ENCODE assay signal across 9 cellular contexts in genomic region chr5:88824892-88825781, GRCh38. TPM values are rescaled to one million over a fixed set of nuclear protein-coding genes. Genes with fewer than 3 reads are reported as not detected.
DNase-seq lines count a peak whose midpoint lies in the region; ATAC-seq and TF ChIP-seq lines count a peak whose summit lies in the region.
"Had no signal": no experiment of that assay in that cellular context is flagged by ENCODE, and none has a peak within 500 bp of the region (broad histone marks: within the 10 kb centered on the region; RNA-seq: fewer than 3 reads in every experiment).

No MANE protein-coding gene starts in this region.

- H3K79me1 ChIP-seq in IMR-90 (ENCODE audit: low read depth in 1 of 2, low read length in 2 of 2): peaks cover 0 to 9% of the 10 kb centered on the region in 2 experiments; a peak in 2 of 4 replicates

- 0 out of 2 replicates have a peak overlapping the region, but pooled peaks have one; percentile 4 for H3K56ac ChIP-seq in IMR-90 (ENCODE audit: extremely low read depth, insufficient read depth, low read length)

- H3K27ac ChIP-seq in IMR-90 (ENCODE audit: insufficient read depth, low read length) (no peak overlapping the region), subcutaneous abdominal adipose tissue (ENCODE audit: low read depth, low read length) (peak overlapping the region; percentile 58)

- dilution Hi-C loops in IMR-90 (cut with HindIII; ENCODE audit: low sequenced_read_pairs, unreplicated experiment): no loop called here

- H2BK5ac ChIP-seq in IMR-90 (ENCODE audit: low read depth, low read length, poor library complexity, severe bottlenecking): no peak overlapping the region

- ATAC-seq in IMR-90 (ENCODE audit: low read depth) (0 out of 2 replicates have a peak, but pooled peaks have one; percentile 17), WTC11 (no peak), left ventricle myocardium superior (peak; percentile 71), HG03565 (IDR thresholded peaks at IDR 0.05; ENCODE audit: unreplicated experiment) (no peak)

- TF ChIP-seq CTCF in IMR-90 (conservative IDR thresholded peaks at IDR 0.05; ENCODE audit: low read depth, low read length): no peak
- TF ChIP-seq CTCF in WTC11 (IDR thresholded peaks at IDR 0.05): no peak

- H3K14ac ChIP-seq in IMR-90 (replicated peaks; ENCODE audit: low read depth, low read length): no peak overlapping the region; the same call in 1 of the 2 replicates

- H3K27ac Mint-ChIP-seq in WTC11: 0 out of 2 replicates have a peak overlapping the region, but pooled peaks have one; percentile 12

- no TSS peak for BruUV-seq in IMR-90 (replicated peaks; lab: Mats Ljungman, UMichigan)

- CTCF ChIA-PET in IMR-90 (lab: Yijun Ruan, JAX) (no interaction called here), WTC11 (lab: Charles Lee) (interaction anchor here (0.7 to 1.7 kb wide), 2 partner anchors 96 to 448 kb away, joined by 3 to 4 read pairs; no protein-coding TSS in a partner anchor), HEK293T (lab: Yijun Ruan, JAX) (interaction anchor here (0.7 to 1.2 kb wide), 2 partner anchors 12 to 95 kb away, joined by 3 read pairs; no protein-coding TSS in a partner anchor)

- H2AK9ac ChIP-seq in IMR-90 (replicated peaks; ENCODE audit: low read depth, low read length, poor library complexity): no peak overlapping the region

- peak overlapping the region in 1 of 2 experiments; percentile 53; a peak in 1 of 4 replicates for H4K8ac ChIP-seq in IMR-90 (ENCODE audit: low read depth in 2 of 2, low read length in 2 of 2)

- H3K27me3 Mint-ChIP-seq in WTC11 (ENCODE audit: low read depth): no peaks in the 10 kb centered on the region

- H3K23ac ChIP-seq in IMR-90 (ENCODE audit: low read depth, low read length): peak overlapping the region; percentile 59; the same call in 1 of the 2 replicates

- TF ChIP-seq POLR2A in IMR-90 (IDR thresholded peaks at IDR 0.05; ENCODE audit: low read depth, low read length): no peak

- peak overlapping the region; percentile 27; the same call in 1 of the 2 replicates for H2BK20ac ChIP-seq in IMR-90 (ENCODE audit: low read depth, low read length)

- peak overlapping the region; percentile 76 for H3K4me2 ChIP-seq in IMR-90 (ENCODE audit: low read depth, low read length)

- H3K36me3 ChIP-seq in IMR-90 (ENCODE audit: control insufficient read depth, insufficient read depth, low read length): no peaks in the 10 kb centered on the region
- peaks cover 0 to 10% (median 4%) of the 10 kb centered on the region in 5 donors for H3K36me3 ChIP-seq in subcutaneous abdominal adipose tissue (ENCODE audit: control insufficient read depth in 5 of 5, insufficient read depth in 5 of 5, low read length in 5 of 5)

- H3K4me3 Mint-ChIP-seq in WTC11: no peak overlapping the region

- peak overlapping the region; percentile 30; the same call in 1 of the 2 replicates for H2BK120ac ChIP-seq in IMR-90 (ENCODE audit: low read depth, low read length)

- no peaks in the 10 kb centered on the region for H4K20me1 ChIP-seq in IMR-90 (ENCODE audit: insufficient read depth, low read length)

- TF ChIP-seq RAD21 in IMR-90 (IDR thresholded peaks at IDR 0.05; ENCODE audit: low read length): no peak

- H3K9me1 ChIP-seq in IMR-90 (ENCODE audit: insufficient read depth, low read length): peaks cover 4% of the 10 kb centered on the region

- H4K91ac ChIP-seq in IMR-90 (ENCODE audit: insufficient read depth, low read depth, low read length): no peak overlapping the region

- H3K4me3 ChIP-seq in IMR-90 (ENCODE audit: insufficient read depth, low read depth, low read length) (no peak overlapping the region), subcutaneous abdominal adipose tissue (ENCODE audit: low read depth in 1 of 5, low read length in 5 of 5) (peak overlapping the region; percentile 12 to 50 (median 40))
- H3K4me3 ChIP-seq: HAP-1 had no signal

- peak; percentile 67 for DNase-seq in IMR-90
- DNase-seq in WTC11 (ENCODE audit: low spot score): no peak
- DNase-seq in left ventricle myocardium superior: no peak
- no peak for DNase-seq in CD1c-positive myeloid dendritic cell (ENCODE audit: extremely low spot score)
- no peak for DNase-seq in T-helper 2 cell
- DNase-seq in HEK293T (ENCODE audit: extremely low spot score): no peak

- H3K4me1 ChIP-seq in IMR-90 (ENCODE audit: control insufficient read depth, insufficient read depth, low read length) (peaks cover 13% of the 10 kb centered on the region), subcutaneous abdominal adipose tissue (ENCODE audit: control insufficient read depth in 5 of 5, insufficient read depth in 5 of 5, low read length in 5 of 5) (peaks cover 4 to 60% (median 23%) of the 10 kb centered on the region in 5 donors)

- H3K27me3 ChIP-seq in IMR-90 (ENCODE audit: control insufficient read depth, insufficient read depth, low read length): no peaks in the 10 kb centered on the region
- H3K27me3 ChIP-seq in subcutaneous abdominal adipose tissue (ENCODE audit: control insufficient read depth in 5 of 5, insufficient read depth in 4 of 5, low read length in 5 of 5): no peaks in the 10 kb centered on the region

- H4K5ac ChIP-seq in IMR-90 (ENCODE audit: low read depth, low read length): no peak overlapping the region

- 0 out of 2 replicates have a peak overlapping the region, but pooled peaks have one; percentile 10 for H2AK5ac ChIP-seq in IMR-90 (ENCODE audit: low read depth, low read length)

- H3K9me3 Mint-ChIP-seq in WTC11: no peaks in the 10 kb centered on the region

- peaks cover 55% of the 10 kb centered on the region for H3K4me1 Mint-ChIP-seq in WTC11

- H3K9me3 ChIP-seq in IMR-90 (ENCODE audit: control insufficient read depth, insufficient read depth, low read length) (no peaks in the 10 kb centered on the region), subcutaneous abdominal adipose tissue (ENCODE audit: control insufficient read depth in 5 of 5, low read length in 5 of 5) (no peaks in the 10 kb centered on the region)
- H3K9me3 ChIP-seq: HAP-1 had no signal

- H3K36me3 Mint-ChIP-seq in WTC11: no peaks in the 10 kb centered on the region

- H3K9ac ChIP-seq in IMR-90 (ENCODE audit: low read depth, low read length): no peak overlapping the region
- H3K9ac ChIP-seq in subcutaneous abdominal adipose tissue (ENCODE audit: low read length in 5 of 5): peak overlapping the region in 2 of 5 donors; percentile 1 to 54

- in situ Hi-C loops in IMR-90 (cut with MboI; ENCODE audit: low sequenced_read_pairs): no loop called here

- WGBS in IMR-90 (ENCODE audit: extremely low coverage in 2 of 2, insufficient read length in 1 of 2), 2 experiments: no CpG with 5 or more reads among the region's 7 CpGs

- H3K4ac ChIP-seq in IMR-90 (ENCODE audit: low read depth, low read length): peak overlapping the region; percentile 5; the same call in 1 of the 2 replicates

- POLR2A ChIA-PET in IMR-90 (lab: Charles Lee; ENCODE audit: unreplicated experiment): interaction anchor here (0.6 kb wide), 1 partner anchor 1664 kb away, joined by 15 read pairs; no protein-coding TSS in a partner anchor
- POLR2A ChIA-PET in WTC11 (lab: Charles Lee): no interaction called here
- POLR2A ChIA-PET in HEK293T (lab: Yijun Ruan, JAX): interaction anchor here (0.8 kb wide), 1 partner anchor 58 kb away, joined by 3 read pairs; the partner anchor contains the start of gene MEF2C

- H3K18ac ChIP-seq in IMR-90 (ENCODE audit: low read depth, low read length): peak overlapping the region; percentile 50; the same call in 1 of the 2 replicates

- no peak overlapping the region for H2AFZ ChIP-seq in IMR-90 (replicated peaks; ENCODE audit: low read length, poor library complexity)

- intact Hi-C loops in IMR-90 (cut with micrococcal nuclease) (loop anchor here (5.0 kb wide), 1 partner anchor 38 kb away; no protein-coding TSS in a partner anchor), left ventricle myocardium superior (cut with micrococcal nuclease) (loop anchor here (5.0 kb wide), 1 partner anchor 57 kb away; the partner anchor contains the start of gene MEF2C)

- 0 out of 3 replicates have a peak overlapping the region, but pooled peaks have one; percentile 36 for H2BK15ac ChIP-seq in IMR-90 (ENCODE audit: low read depth, low read length)

TF ChIP-seq in IMR-90, 13 proteins besides CTCF, POLR2A, EP300 and RAD21 (continues in another document):
- no peak for TF ChIP-seq CHD1 (IDR thresholded peaks at IDR 0.05; ENCODE audit: low read depth, low read length)
- TF ChIP-seq, protein P1, sequence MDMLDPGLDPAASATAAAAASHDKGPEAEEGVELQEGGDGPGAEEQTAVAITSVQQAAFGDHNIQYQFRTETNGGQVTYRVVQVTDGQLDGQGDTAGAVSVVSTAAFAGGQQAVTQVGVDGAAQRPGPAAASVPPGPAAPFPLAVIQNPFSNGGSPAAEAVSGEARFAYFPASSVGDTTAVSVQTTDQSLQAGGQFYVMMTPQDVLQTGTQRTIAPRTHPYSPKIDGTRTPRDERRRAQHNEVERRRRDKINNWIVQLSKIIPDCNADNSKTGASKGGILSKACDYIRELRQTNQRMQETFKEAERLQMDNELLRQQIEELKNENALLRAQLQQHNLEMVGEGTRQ (IDR thresholded peaks at IDR 0.05; ENCODE audit: low read depth, low read length): no peak

TF ChIP-seq in WTC11, 78 proteins besides CTCF, POLR2A, EP300 and RAD21:
- TF ChIP-seq MYBL2 (CRISPR knock-in tag; IDR thresholded peaks at IDR 0.05): no peak
- TF ChIP-seq ZNF232 (CRISPR knock-in tag; IDR thresholded peaks at IDR 0.05): no peak
- TF ChIP-seq NFE2L1 (CRISPR knock-in tag; IDR thresholded peaks at IDR 0.05): no peak
- no peak for TF ChIP-seq FOXJ3 (CRISPR knock-in tag; IDR thresholded peaks at IDR 0.05; ENCODE audit: borderline replicate concordance)

TF ChIP-seq in HEK293T, 16 proteins besides CTCF, POLR2A, EP300 and RAD21 (continues in another document):
- TF ChIP-seq TARDBP (IDR thresholded peaks at IDR 0.05) (no peak), ARNT (IDR thresholded peaks at IDR 0.05) (no peak), BHLHE40 (IDR thresholded peaks at IDR 0.05; ENCODE audit: borderline replicate concordance) (no peak), FOXA1 (IDR thresholded peaks at IDR 0.05) (no peak), ZNF384 (IDR thresholded peaks at IDR 0.05) (no peak), HDGF (IDR thresholded peaks at IDR 0.05; ENCODE audit: borderline replicate concordance) (no peak), SP1 (IDR thresholded peaks at IDR 0.05) (no peak), LEF1 (IDR thresholded peaks at IDR 0.05; ENCODE audit: borderline replicate concordance) (no peak), ELF4 (IDR thresholded peaks at IDR 0.05) (no peak)

RNA-seq across cellular contexts. Expression of gene MEF2C, which starts 57.8 kb away (rescaled TPM):
- total RNA-seq in IMR-90 (2012; rRNA removed) (6.8 and 9.4 TPM in 2 replicates), WTC11 (2021) (1.4 to 3.6 TPM (median 1.7 TPM) in 3 replicates), left ventricle myocardium superior (51.4 TPM)
- polyA plus RNA-seq in IMR-90 (2012; rRNA removed): 1.4 and 1.5 TPM in 2 replicates
- polyA plus RNA-seq in IMR-90 (2012; cell fraction: cytosol; rRNA removed): 0.88 and 0.95 TPM in 2 replicates
- 0.86 and 1.2 TPM in 2 replicates for polyA plus RNA-seq in IMR-90 (2012; cell fraction: nucleus; rRNA removed; ENCODE audit: low replicate concordance)

Comparison
In these comparisons a context has a peak if more than half of its experiments do, and no peak if none do; other contexts are left out.
1. ATAC-seq: peak in IMR-90 (single experiment) and left ventricle myocardium superior (single experiment); none in WTC11 (single experiment) and HG03565 (single experiment).